In genomic region chr11:45779602-45780001, GRCh38 we compare ENCODE assay signal across 23 cellular contexts. TPM values are rescaled to one million over a fixed set of nuclear protein-coding genes. Genes with fewer than 3 reads are reported as not detected.
A peak's percentile ranks its signal among the peaks of the same experiment; 100 is the strongest.
DNase-seq lines count a peak whose midpoint lies in the region; ATAC-seq and TF ChIP-seq lines count a peak whose summit lies in the region.
"Had no signal": no experiment of that assay in that cellular context is flagged by ENCODE, and none has a peak within 500 bp of the region (broad histone marks: within the 10 kb centered on the region; RNA-seq: fewer than 3 reads in every experiment).

No MANE protein-coding gene starts in this region.

- no peak for TF ChIP-seq POLR2A in right lobe of liver (IDR thresholded peaks at IDR 0.05)

- H3K4me1 ChIP-seq in right atrium auricular region (no peaks in the 10 kb centered on the region), right cardiac atrium (ENCODE audit: control insufficient read depth, insufficient read depth, low read length) (no peaks in the 10 kb centered on the region), right lobe of liver (peaks cover 0 to 20% (median 7%) of the 10 kb centered on the region in 4 donors)
- H3K4me1 ChIP-seq: BE2C, BLaER1 had no signal

- DNase-seq in right atrium auricular region (ENCODE audit: low spot score) (peak; percentile 13), right cardiac atrium (no peak), left lobe of liver (ENCODE audit: low spot score) (peak; percentile 27), right lobe of liver (peak in 1 of 3 donors; percentile 42), NCI-H1436 (lab: John Stamatoyannopoulos, UW) (no peak)
- no peak for DNase-seq in activated CD4-positive, alpha-beta T cell treated with anti-CD3 and anti-CD28 coated beads for 48 hours
- DNase-seq: 8988T; ACHN; BE2C; C1 segment of cervical spinal cord; CD4-positive, alpha-beta memory T cell; CD4-positive, CD25-positive, alpha-beta regulatory T cell; CD8-positive, alpha-beta memory T cell; COR-L47; DMS 273 treated with DMSO at 0.1 percent for 48 hours; DMS153; DMS53; DMS79; DND-41; EL; GDM1 had no signal

- intact Hi-C loops in right cardiac atrium (cut with DNase I) (loop anchor here in 3 of 4 donors (10.0 kb wide), 3 partner anchors 245 to 405 kb away; no protein-coding TSS in a partner anchor), right lobe of liver (cut with DNase I) (no loop called here)

- no peak for TF ChIP-seq CTCF in right atrium auricular region (IDR thresholded peaks at IDR 0.05)
- no peak for TF ChIP-seq CTCF in right lobe of liver (IDR thresholded peaks at IDR 0.05)

- H3K27ac ChIP-seq in right atrium auricular region (no peak overlapping the region), right cardiac atrium (ENCODE audit: low read length) (no peak overlapping the region), right lobe of liver (no peak overlapping the region)
- H3K27ac ChIP-seq: BLaER1 had no signal

- H3K36me3 ChIP-seq in right atrium auricular region (no peaks in the 10 kb centered on the region), right lobe of liver (no peaks in the 10 kb centered on the region)
- H3K36me3 ChIP-seq: BE2C, BLaER1 had no signal

- H3K4me3 ChIP-seq in right atrium auricular region (no peak overlapping the region), right cardiac atrium (ENCODE audit: low read length) (no peak overlapping the region), right lobe of liver (no peak overlapping the region)
- H3K4me3 ChIP-seq: BLaER1, GM12878 had no signal

- H3K27me3 ChIP-seq in right atrium auricular region (no peaks in the 10 kb centered on the region), right cardiac atrium (ENCODE audit: control insufficient read depth, insufficient read depth) (no peaks in the 10 kb centered on the region), right lobe of liver (no peaks in the 10 kb centered on the region)
- H3K27me3 ChIP-seq: BE2C, BLaER1 had no signal

- 67% methylated on average over 5 of the region's 5 CpGs for WGBS in right cardiac atrium
- 63% methylated on average over 5 of the region's 5 CpGs for WGBS in right lobe of liver (ENCODE audit: insufficient coverage, low coverage, low lambda C conversion rate, missing lambda C conversion rate)

- no peak for ATAC-seq in right cardiac atrium
- peak; percentile 63 for ATAC-seq in left lobe of liver
- peak; percentile 39 to 66 (median 58) for ATAC-seq in right lobe of liver
- ATAC-seq: GM12878 had no signal

- H3K9me3 ChIP-seq in right atrium auricular region, result no peaks in the 10 kb centered on the region
- H3K9me3 ChIP-seq in right cardiac atrium (ENCODE audit: control insufficient read depth, low read length), result no peaks in the 10 kb centered on the region
- H3K9me3 ChIP-seq in right lobe of liver, result no peaks in the 10 kb centered on the region
- H3K9me3 ChIP-seq: BE2C, BLaER1 had no signal

RNA-seq across cellular contexts. Expression of gene SLC35C1, which starts 25.3 kb away (rescaled TPM):
- total RNA-seq in right atrium auricular region, result 10 to 100 TPM in 1 of 2 donors, 1 to 10 TPM in 1; 5.2 to 11.6 TPM
- total RNA-seq in right cardiac atrium, result 10 to 100 TPM in 1 of 4 donors, 1 to 10 TPM in 3; 7.6 to 11.4 (median 9.0) TPM
- polyA plus RNA-seq in right cardiac atrium, result 7.3 TPM
- total RNA-seq in left lobe of liver, result 13.2 TPM
- total RNA-seq in right lobe of liver, result 100 to 1,000 TPM in 3 of 6 experiments, 10 to 100 TPM in 3; 11.6 to 134 (median 83.9) TPM

Comparison
In these comparisons a context has a peak if more than half of its experiments do, and no peak if none do; other contexts are left out.
1. DNase-seq: peak in right atrium auricular region (single experiment) and left lobe of liver (single experiment); none in right cardiac atrium (0 of 3), NCI-H1436 (single experiment) and activated CD4-positive, alpha-beta T cell treated with anti-CD3 and anti-CD28 coated beads for 48 hours (single experiment).
2. ATAC-seq: peak in left lobe of liver (single experiment) and right lobe of liver (4 of 4); none in right cardiac atrium (0 of 2).
3. intact Hi-C loops: an anchor here in right cardiac atrium (10.0 kb wide); none called in right lobe of liver.